ENCODE assay signal across 8 cellular contexts in the genomic region with DNA sequence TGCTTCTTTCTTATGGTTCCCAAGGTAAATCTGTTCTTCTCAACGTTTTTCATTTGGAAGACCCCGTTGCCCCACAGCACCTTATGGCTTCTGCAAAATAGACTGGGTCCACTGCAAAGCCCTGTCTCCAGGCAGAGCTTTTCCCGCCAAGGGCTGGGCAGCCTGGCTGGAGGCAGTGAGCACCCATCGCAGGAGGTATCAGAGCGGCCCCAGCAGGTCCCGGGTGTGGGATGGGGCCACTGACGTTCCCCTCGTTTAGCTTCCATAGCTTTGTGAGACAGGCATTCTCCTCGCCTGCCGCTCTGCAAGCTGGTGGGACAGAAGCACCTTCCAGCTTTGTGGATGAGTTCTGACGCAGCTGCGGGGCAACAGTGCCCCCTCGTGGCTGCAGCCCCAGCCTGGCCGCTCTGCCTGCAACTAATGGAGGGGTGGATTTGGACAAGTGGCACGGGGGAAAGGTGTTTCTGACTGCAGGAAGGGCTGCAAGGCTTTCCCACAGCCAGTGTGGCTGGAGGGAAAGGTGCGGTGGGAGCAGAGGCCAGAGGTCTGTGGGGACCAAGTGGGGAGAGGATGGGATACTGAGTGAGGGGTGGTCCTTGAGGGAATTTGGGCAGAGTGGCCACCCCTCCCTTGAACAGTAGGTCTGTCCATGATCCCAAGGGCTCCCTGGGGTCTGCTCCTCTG.
DNase-seq lines count a peak whose midpoint lies in the region; ATAC-seq and TF ChIP-seq lines count a peak whose summit lies in the region.

No MANE protein-coding gene starts in this region.

- peaks cover 10% of the 10 kb centered on the region for H3K4me1 ChIP-seq in HUES6 (ENCODE audit: control insufficient read depth, insufficient read depth, low read length)
- H3K4me1 ChIP-seq in testis, result peaks cover 21% of the 10 kb centered on the region

- H3K27ac ChIP-seq in HUES6 (ENCODE audit: low read depth, low read length), result peak overlapping the region; percentile 86
- H3K27ac ChIP-seq in RWPE1, result peak overlapping the region; percentile 94
- H3K27ac ChIP-seq in testis, result no peak overlapping the region

- peak; percentile 75 for ATAC-seq in omental fat pad (ENCODE audit: low FRiP score)

- no peaks in the 10 kb centered on the region for H3K9me3 ChIP-seq in HUES6 (ENCODE audit: control insufficient read depth, insufficient read depth, low read depth, low read length)
- H3K9me3 ChIP-seq in testis, result no peaks in the 10 kb centered on the region

- H3K27me3 ChIP-seq in HUES6 (ENCODE audit: control insufficient read depth, insufficient read depth, low read length) (peaks cover 18% of the 10 kb centered on the region; the same call in 1 of the 2 replicates), testis (no peaks in the 10 kb centered on the region)

- intact Hi-C loops in testis (cut with DNase I; ENCODE audit: low total_unique reads), result loop anchor here (5.0 kb wide), 1 partner anchor 556 kb away; no protein-coding TSS in a partner anchor

- peak; percentile 18 for DNase-seq in NK-92 treated with Interleukin-12 subunit alpha and Interleukin-12 subunit beta, amount 100 ng/mL, for 24 hours (lab: John Stamatoyannopoulos, UW)
- no peak for DNase-seq in NK-92 (lab: John Stamatoyannopoulos, UW; ENCODE audit: unreplicated experiment)
- peak; percentile 83 for DNase-seq in RWPE1 (ENCODE audit: low spot score)
- DNase-seq in activated effector memory CD4-positive, alpha-beta T cell treated with anti-CD3 and anti-CD28 coated beads, Interleukin-2, amount 50 U/mL, for 16 hours, result peak; percentile 91
- peak; percentile 51 for DNase-seq in foreskin melanocyte
- peak; percentile 59 for DNase-seq in omental fat pad (ENCODE audit: low spot score)
- DNase-seq in testis, result peak; percentile 93

- no peak for TF ChIP-seq POLR2A in testis (IDR thresholded peaks at IDR 0.05)

- CTCF ChIA-PET in RWPE1 (lab: Yijun Ruan, JAX), result interaction anchor here (0.6 to 4.4 kb wide), 17 partner anchors 10 to 1921 kb away, joined by 3 to 54 read pairs (median 5); no protein-coding TSS in a partner anchor

- H3K36me3 ChIP-seq in HUES6 (ENCODE audit: control insufficient read depth, insufficient read depth, low read length) (no peaks in the 10 kb centered on the region), testis (ENCODE audit: low read depth, missing control alignments) (no peaks in the 10 kb centered on the region)

- POLR2A ChIA-PET in RWPE1 (lab: Yijun Ruan, JAX; ENCODE audit: low non-redundant PET), result no interaction called here

- H3K9ac ChIP-seq in HUES6 (ENCODE audit: low read length), result peak overlapping the region; percentile 92

- no peak overlapping the region for H3K4me3 ChIP-seq in HUES6 (ENCODE audit: low read depth, low read length)
- no peak overlapping the region for H3K4me3 ChIP-seq in testis

- 0 to 4% methylated on average over 13 to 16 of the region's 16 CpGs for WGBS in testis, 2 donors

- TF ChIP-seq CTCF in RWPE1 (conservative IDR thresholded peaks at IDR 0.05; ENCODE audit: low read depth) (peak; percentile 97), omental fat pad (IDR thresholded peaks at IDR 0.05) (peak in 2 of 3 donors; percentile 52 to 66), testis (IDR thresholded peaks at IDR 0.05) (peak; percentile 98)

Comparison
In these comparisons a context has a peak if more than half of its experiments do, and no peak if none do; other contexts are left out.
1. H3K27ac ChIP-seq: peak in HUES6 (single experiment) and RWPE1 (single experiment); none in testis (0 of 2).
2. Peak in every context shown above with its lines, with median percentiles within 50 percentile points of each other: CTCF ChIP-seq.